Comparison of ENCODE assay signal across 19 cellular contexts in the genomic region with DNA sequence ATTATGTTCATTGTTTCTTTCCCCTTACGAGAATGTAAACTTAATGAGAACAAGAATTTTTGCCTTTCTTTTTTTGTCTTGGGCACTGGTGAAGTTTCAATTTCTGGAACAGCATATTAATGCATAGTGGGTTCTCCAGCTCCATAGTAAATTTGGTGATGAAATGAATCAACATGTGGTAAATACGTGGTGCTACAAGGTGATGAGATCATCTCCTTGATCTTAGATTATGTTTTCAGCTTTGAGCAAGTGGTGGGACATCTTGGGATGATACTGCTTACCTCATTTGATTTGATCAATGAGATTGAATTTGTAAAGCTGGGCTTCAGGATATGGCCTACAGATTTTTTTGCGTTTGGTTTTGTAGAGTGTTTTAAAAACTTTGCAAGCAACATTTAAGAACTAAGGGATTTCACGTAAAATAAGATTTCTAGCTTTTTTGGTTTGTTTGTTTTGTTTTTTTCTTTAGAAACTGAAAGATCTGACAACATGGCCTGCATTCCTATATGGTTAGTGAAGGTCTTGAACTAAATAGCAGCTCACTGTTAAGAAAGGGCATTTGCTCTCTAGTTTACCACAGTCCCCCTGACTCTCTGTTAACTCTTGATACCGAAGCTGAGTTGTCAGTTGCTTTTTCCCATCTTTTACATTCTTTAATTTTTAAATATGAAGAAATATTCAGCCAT. TPM values are rescaled to one million over a fixed set of nuclear protein-coding genes. Genes with fewer than 3 reads are reported as not detected.
DNase-seq lines count a peak whose midpoint lies in the region; ATAC-seq, FAIRE-seq and TF ChIP-seq lines count a peak whose summit lies in the region.
"Had no signal": no experiment of that assay in that cellular context is flagged by ENCODE, and none has a peak within 500 bp of the region (broad histone marks: within the 10 kb centered on the region; RNA-seq: fewer than 3 reads in every experiment).

No MANE protein-coding gene starts in this region.

- POLR2A ChIA-PET in K562 (lab: Yijun Ruan, JAX) = interaction anchor here (0.6 to 1.6 kb wide), 8 partner anchors 10 to 574 kb away, joined by 3 to 5 read pairs (median 4); no protein-coding TSS in a partner anchor

- 64% methylated on average over 5 of the region's 5 CpGs for WGBS in K562 (ENCODE audit: insufficient coverage, low coverage, missing lambda C conversion rate)
- WGBS in heart right ventricle, 2 donors = 88% methylated on average over 5 of the region's 5 CpGs

- peak overlapping the region; percentile 33; the same call in 1 of the 2 replicates for H3K9ac ChIP-seq in MM.1S (ENCODE audit: low read length)
- H3K9ac ChIP-seq in K562 (ENCODE audit: insufficient read depth in 1 of 2, low read depth in 2 of 2, low read length in 2 of 2) = no peak overlapping the region
- H3K9ac ChIP-seq: BLaER1 treated with 17β-estradiol and CSF1 and Interleukin-3, amounts not matched to agents 10 nM and 100 nM had no signal

- H3K27me3 ChIP-seq in MM.1S (replicated peaks; ENCODE audit: insufficient read depth, low read length) (no peaks in the 10 kb centered on the region), K562 (ENCODE audit: control insufficient read depth in 2 of 2, insufficient read depth in 2 of 2, low read length in 2 of 2) (no peaks in the 10 kb centered on the region), heart right ventricle (no peaks in the 10 kb centered on the region)
- H3K27me3 ChIP-seq: BLaER1 treated with 17β-estradiol and CSF1 and Interleukin-3, amounts not matched to agents 10 nM and 100 nM; MG63; tibial nerve had no signal

- no peaks in the 10 kb centered on the region for H3K27me3 Mint-ChIP-seq in natural killer cell (ENCODE audit: low read depth in 2 of 2)
- H3K27me3 Mint-ChIP-seq: central memory CD8-positive, alpha-beta T cell had no signal

- no peaks in the 10 kb centered on the region for H3K9me1 ChIP-seq in K562 (ENCODE audit: control insufficient read depth, insufficient read depth, low read length)

- TF ChIP-seq CTCF in MM.1S (IDR thresholded peaks at IDR 0.05; ENCODE audit: low read length) (no peak), K562 (IDR thresholded peaks at IDR 0.05 in 2 of 3, conservative IDR thresholded peaks at IDR 0.05 in 1 of 3; ENCODE audit: insufficient read depth in 2 of 3, low read depth in 1 of 3, low read length in 3 of 3) (no peak), natural killer cell (IDR thresholded peaks at IDR 0.05) (no peak), GM13976 (IDR thresholded peaks at IDR 0.05; ENCODE audit: borderline replicate concordance, control extremely low read depth, extremely low read depth, insufficient read depth, missing control alignments) (no peak), heart right ventricle (IDR thresholded peaks at IDR 0.05) (no peak)

- H3K4me2 ChIP-seq in MM.1S (ENCODE audit: low read depth, low read length) = peak overlapping the region; percentile 73
- no peak overlapping the region for H3K4me2 ChIP-seq in K562 (ENCODE audit: insufficient read depth, low read length)
- H3K4me2 ChIP-seq: BLaER1 treated with 17β-estradiol and CSF1 and Interleukin-3, amounts not matched to agents 10 nM and 100 nM had no signal

- BruUV-seq in K562 (replicated peaks; lab: Mats Ljungman, UMichigan) = no TSS peak

- H3K4me1 ChIP-seq in MM.1S (ENCODE audit: low read length) (peaks cover 71% of the 10 kb centered on the region), K562 (replicated peaks in 1 of 2; ENCODE audit: control insufficient read depth in 2 of 2, insufficient read depth in 2 of 2, low read length in 2 of 2) (peaks cover 4 to 36% of the 10 kb centered on the region in 2 experiments; a peak in 3 of 5 replicates), heart right ventricle (peaks cover 23 to 84% (median 70%) of the 10 kb centered on the region in 9 donors)

- intact Hi-C loops in K562 (cut with micrococcal nuclease) (no loop called here), natural killer cell (cut with micrococcal nuclease) (no loop called here), heart right ventricle (cut with DNase I) (loop anchor here in 1 of 10 donors (5.0 kb wide), 1 partner anchor 43 kb away; no protein-coding TSS in a partner anchor), left cardiac atrium (cut with DNase I) (no loop called here)

- no peaks in the 10 kb centered on the region for H3K9me2 ChIP-seq in MM.1S (replicated peaks; ENCODE audit: insufficient read depth, low read length)

- H3K9me3 ChIP-seq in MM.1S (replicated peaks; ENCODE audit: insufficient read depth, low read length) (no peaks in the 10 kb centered on the region), K562 (replicated peaks; ENCODE audit: control insufficient read depth, insufficient read depth, low read depth, low read length) (no peaks in the 10 kb centered on the region), heart right ventricle (no peaks in the 10 kb centered on the region)
- H3K9me3 ChIP-seq: BLaER1 treated with 17β-estradiol and CSF1 and Interleukin-3, amounts not matched to agents 10 nM and 100 nM; MG63; tibial nerve had no signal

- TF ChIP-seq RAD21 in K562 (CRISPR knock-in tag; conservative IDR thresholded peaks at IDR 0.05 in 1 of 2, IDR thresholded peaks at IDR 0.05 in 1 of 2) = no peak

- peak; percentile 13 for FAIRE-seq in G401.6 (lab: Jason Lieb, UNC)
- peak; percentile 26 for FAIRE-seq in K562 (lab: Jason Lieb, UNC)

- TF ChIP-seq EP300 in K562 (IDR thresholded peaks at IDR 0.05; ENCODE audit: low read length) = no peak

- H3K27ac ChIP-seq in MM.1S (ENCODE audit: low read length) (peak overlapping the region; percentile 90), K562 (ENCODE audit: extremely low read depth, low read depth, low read length) (peak overlapping the region; percentile 14; the same call in 1 of the 3 replicates), heart right ventricle (peak overlapping the region in 2 of 10 donors; percentile 17 to 20)
- H3K27ac ChIP-seq: BLaER1 treated with 17β-estradiol and CSF1 and Interleukin-3, amounts not matched to agents 10 nM and 100 nM had no signal

- no peak overlapping the region for H2AFZ ChIP-seq in MM.1S (ENCODE audit: low read length)
- H2AFZ ChIP-seq in K562 (ENCODE audit: low read depth, low read length) = no peak overlapping the region

- peaks cover 96% of the 10 kb centered on the region for H3K79me2 ChIP-seq in MM.1S (ENCODE audit: low read length)
- peaks cover 99% of the 10 kb centered on the region for H3K79me2 ChIP-seq in K562 (ENCODE audit: control insufficient read depth, insufficient read depth, low read length)

- TF ChIP-seq POLR2A in K562 (conservative IDR thresholded peaks at IDR 0.05) = no peak

- no peaks in the 10 kb centered on the region for H3K36me3 ChIP-seq in MM.1S (replicated peaks; ENCODE audit: insufficient read depth, low read length)
- H3K36me3 ChIP-seq in K562 (ENCODE audit: control insufficient read depth, insufficient read depth, low read length) = peaks cover 32% of the 10 kb centered on the region
- peaks cover 0 to 14% (median 0%) of the 10 kb centered on the region in 9 donors for H3K36me3 ChIP-seq in heart right ventricle
- H3K36me3 ChIP-seq: tibial nerve had no signal

- CTCF ChIA-PET in K562 (lab: Yijun Ruan, JAX; ENCODE audit: low intra/inter-chr PET ratio) = no interaction called here

- H3K4me3 Mint-ChIP-seq in natural killer cell = no peak overlapping the region
- H3K4me3 Mint-ChIP-seq: central memory CD8-positive, alpha-beta T cell had no signal

- no peaks in the 10 kb centered on the region for H3K36me3 Mint-ChIP-seq in natural killer cell

- H3K27ac Mint-ChIP-seq in natural killer cell = peak overlapping the region; percentile 53 to 57

- DNase-seq in MM.1S = peak; percentile 52
- DNase-seq in K562 (ENCODE audit: extremely low read depth in 1 of 4, low spot score in 3 of 4) = no peak
- DNase-seq in natural killer cell = no peak
- no peak for DNase-seq in GM13976 (ENCODE audit: low spot score)
- DNase-seq in heart right ventricle = no peak
- no peak for DNase-seq in left cardiac atrium
- DNase-seq: activated CD4-positive, alpha-beta T cell treated with anti-CD3 and anti-CD28 coated beads for 48 hours; activated naive CD4-positive, alpha-beta T cell treated with Interleukin-2 at 50 U/mL for 16 hours; DMS79; head of caudate nucleus; MG63; NCI-H774; RPMI8226; stimulated activated CD4-positive, alpha-beta T cell treated with anti-CD3 and anti-CD28 coated beads, Interleukin-2, amount 100 ng/mL, for 24 hours; stimulated activated CD8-positive, alpha-beta memory T cell treated with anti-CD3 and anti-CD28 coated beads, Interleukin-4, amount 100 ng/mL, for 48 hours had no signal

- H3K4me1 Mint-ChIP-seq in natural killer cell = peaks cover 59 to 61% of the 10 kb centered on the region in 2 donors

- H3K4me3 ChIP-seq in MM.1S (ENCODE audit: low read length) (peak overlapping the region; percentile 33), K562 (no peak overlapping the region), heart right ventricle (no peak overlapping the region)
- H3K4me3 ChIP-seq: BLaER1 treated with 17β-estradiol and CSF1 and Interleukin-3, amounts not matched to agents 10 nM and 100 nM; MG63; tibial nerve had no signal

- H3F3A ChIP-seq in MM.1S (ENCODE audit: insufficient read depth, low read length) = peaks cover 47% of the 10 kb centered on the region

- H4K20me1 ChIP-seq in MM.1S (ENCODE audit: insufficient read depth, low read length) = no peaks in the 10 kb centered on the region
- no peaks in the 10 kb centered on the region for H4K20me1 ChIP-seq in K562 (replicated peaks; ENCODE audit: control insufficient read depth, insufficient read depth, low read length)

- no peak for ATAC-seq in K562
- peak; percentile 24 to 44 (median 37) for ATAC-seq in natural killer cell
- no peak for ATAC-seq in heart right ventricle
- no peak for ATAC-seq in left cardiac atrium

- H3K9me3 Mint-ChIP-seq in natural killer cell = no peaks in the 10 kb centered on the region
- H3K9me3 Mint-ChIP-seq: central memory CD8-positive, alpha-beta T cell had no signal

- in situ Hi-C loops in K562 (cut with MboI) (no loop called here), GM13976 (cut with MboI; ENCODE audit: low sequenced_read_pairs, unreplicated experiment) (no loop called here)

RNA-seq across cellular contexts. Expression of a gene that starts 45.6 kb away (rescaled TPM):
- total RNA-seq in K562 (2011; cell fraction: chromatin; rRNA removed; ENCODE audit: low replicate concordance) = 142 and 253 TPM in 2 replicates
- 37.0 and 58.0 TPM in 2 replicates for total RNA-seq in K562 (2011; cell fraction: nucleolus; rRNA removed)
- total RNA-seq in K562 (2011; cell fraction: nucleoplasm; rRNA removed) = 132 and 200 TPM in 2 replicates
- 19.1 and 20.2 TPM in 2 replicates for total RNA-seq in K562 (2014; rRNA removed)
- 23.8 and 29.5 TPM in 2 replicates for total RNA-seq in K562 (2014; rRNA removed; fragmentation: Illumina TruSeq; extraction: Trizol)
- total RNA-seq in K562 (2015; rRNA removed; fragmentation: Illumina TruSeq; extraction: Trizol) = 25.6 and 26.1 TPM in 2 replicates
- total RNA-seq in K562 (2021) = 29.5 and 35.8 TPM in 2 replicates
- 10.9 and 12.1 TPM in 2 replicates for polyA plus RNA-seq in K562 (2011; rRNA removed)
- 7.1 and 12.2 TPM in 2 replicates for polyA plus RNA-seq in K562 (2011; cell fraction: cytosol; rRNA removed)
- 46.5 and 50.1 TPM in 2 replicates for polyA plus RNA-seq in K562 (2011; cell fraction: nucleus; rRNA removed)
- polyA plus RNA-seq in K562 (2012) = 14.7 and 30.8 TPM in 2 replicates
- 14.0 and 16.2 TPM in 2 replicates for polyA plus RNA-seq in K562 (2014; fragmentation: Illumina TruSeq; extraction: Trizol)
- polyA plus RNA-seq in K562 (2014; fragmentation: Nextera tagmentation; extraction: Ambion mirVana) = 10 to 100 TPM in 1 of 2 experiments, 1 to 10 TPM in 1; 7.0 to 10.5 TPM
- polyA plus RNA-seq in K562 (2014; rRNA removed) = 9.2 and 9.8 TPM in 2 replicates
- 46.1 and 71.6 TPM in 2 replicates for polyA minus RNA-seq in K562 (2011; rRNA and poly(A)+ RNA removed)
- 11.2 and 13.2 TPM in 2 replicates for polyA minus RNA-seq in K562 (2011; cell fraction: cytosol; rRNA and poly(A)+ RNA removed)
- polyA minus RNA-seq in K562 (2011; cell fraction: nucleus; rRNA and poly(A)+ RNA removed) = 59.6 and 111 TPM in 2 replicates
- total RNA-seq in natural killer cell = 100 to 1,000 TPM; 154 to 214 (median 206) TPM
- 100 to 1,000 TPM in 2 of 10 donors, 10 to 100 TPM in 8; 65.6 to 118 (median 89.0) TPM for total RNA-seq in heart right ventricle
- polyA plus RNA-seq in heart right ventricle = 10 to 100 TPM in 1 of 2 donors, 1 to 10 TPM in 1; 9.7 to 17.1 TPM
- 10 to 100 TPM; 82.4 to 98.3 TPM for total RNA-seq in left cardiac atrium

Comparison
In these comparisons a context has a peak if more than half of its experiments do, and no peak if none do; other contexts are left out.
1. ATAC-seq: peak in natural killer cell (3 of 3); none in K562 (single experiment), heart right ventricle (0 of 8) and left cardiac atrium (0 of 2).